1 cellular context compared by ENCODE assay signal in genomic region chr17:45364531-45365390, GRCh38.
TF ChIP-seq lines count a peak whose summit lies in the region.

No MANE protein-coding gene starts in this region.

TF ChIP-seq in HepG2, 621 proteins besides CTCF, POLR2A, EP300 and RAD21:
- TF ChIP-seq ZNF878 (CRISPR knock-in tag; IDR thresholded peaks at IDR 0.05) (no peak), NRL (CRISPR knock-in tag; IDR thresholded peaks at IDR 0.05; ENCODE audit: borderline replicate concordance) (0 out of 2 replicates have a peak, but pooled peaks have one; percentile 17)
